Comparison of ENCODE assay signal across 7 cellular contexts in the genomic region with DNA sequence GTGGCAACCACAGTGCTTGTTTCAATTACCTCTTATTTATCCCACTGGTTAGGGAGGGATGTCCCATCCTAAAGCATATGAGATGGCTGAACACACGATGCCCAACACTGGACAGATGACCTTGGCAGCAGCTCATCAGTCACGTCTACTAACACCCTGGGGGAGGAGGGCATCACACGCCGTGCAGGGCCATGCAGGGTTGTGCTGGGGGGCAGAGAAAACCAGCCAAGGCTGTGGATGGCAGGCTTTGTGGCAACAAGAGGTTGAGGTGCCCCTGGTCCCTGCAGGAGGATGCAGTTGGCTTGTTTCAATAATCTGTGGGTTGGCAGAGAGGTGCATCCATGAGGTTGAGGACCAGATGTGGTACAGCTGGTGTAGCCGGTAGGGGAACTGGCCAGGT.
"Had no signal": no experiment of that assay in that cellular context is flagged by ENCODE, and none has a peak within 500 bp of the region (broad histone marks: within the 10 kb centered on the region; RNA-seq: fewer than 3 reads in every experiment).

No MANE protein-coding gene starts in this region.

- H3K4me1 ChIP-seq: HAP-1 had no signal

- FAIRE-seq: K562 had no signal

- DNase-seq: H7, HFFc6, IMR-90 had no signal

- H3K27ac ChIP-seq: HL-60 had no signal

- H2AFZ ChIP-seq: GM23338 had no signal

- H3K4me1 Mint-ChIP-seq: GM23338 had no signal

- H3K4me3 ChIP-seq: GM23338, HAP-1, K562 had no signal

- H3K4me2 ChIP-seq: GM23338 had no signal

- H3K36me3 ChIP-seq: HAP-1 had no signal

- H3K9me3 ChIP-seq: HAP-1 had no signal

- H3K27ac Mint-ChIP-seq: GM23338, HFFc6 had no signal

- H3K4me3 Mint-ChIP-seq: GM23338, HFFc6 had no signal
